In the genomic region with DNA sequence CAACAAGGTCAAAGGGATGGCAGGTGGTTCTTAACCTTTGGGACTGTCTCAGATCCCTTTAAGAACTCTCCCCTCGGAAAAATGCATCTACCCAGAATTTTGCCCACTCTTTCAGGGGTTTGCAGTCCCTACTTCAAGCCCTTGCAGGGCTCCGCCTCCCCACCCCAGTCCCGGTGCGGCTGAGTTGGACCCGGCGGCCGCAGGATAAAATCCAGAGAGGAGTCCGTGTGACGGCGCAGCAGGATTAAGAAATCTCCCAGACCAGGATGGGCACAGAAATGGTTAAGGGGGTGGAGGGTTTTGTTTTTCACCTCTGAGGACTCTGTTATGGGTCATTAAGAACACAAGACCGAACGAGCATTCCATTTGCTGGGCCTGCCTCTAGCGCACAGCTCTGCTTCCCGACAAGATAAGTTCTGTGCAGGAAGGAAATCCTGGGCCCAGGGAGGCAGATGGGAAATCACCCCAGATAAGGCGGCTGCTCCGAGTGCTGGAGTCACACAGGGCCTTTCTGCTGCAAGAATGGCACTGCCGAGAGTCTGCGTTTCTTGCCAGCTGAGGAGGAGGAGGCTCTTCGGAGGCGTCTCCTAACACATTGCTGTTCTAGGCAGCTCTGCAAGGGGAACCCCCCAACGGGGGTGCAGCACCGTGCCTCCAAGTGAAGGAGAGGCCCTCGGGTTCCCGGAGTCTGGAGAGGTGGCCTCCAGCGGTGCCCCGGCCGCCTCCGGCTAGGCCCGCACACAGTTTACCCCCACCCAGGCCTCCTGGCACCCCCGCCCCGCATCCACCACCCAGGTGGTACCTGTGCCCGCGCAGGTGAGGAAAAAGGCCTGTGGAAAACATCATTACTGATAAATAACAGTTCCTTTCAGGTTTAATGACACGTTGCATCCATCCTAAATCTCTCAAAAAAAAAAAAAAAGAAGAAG, we compare ENCODE assay signal across 9 cellular contexts.
A peak's percentile ranks its signal among the peaks of the same experiment; 100 is the strongest.
DNase-seq lines count a peak whose midpoint lies in the region; ATAC-seq, FAIRE-seq and TF ChIP-seq lines count a peak whose summit lies in the region.
"Had no signal": no experiment of that assay in that cellular context is flagged by ENCODE, and none has a peak within 500 bp of the region (broad histone marks: within the 10 kb centered on the region; RNA-seq: fewer than 3 reads in every experiment).

No MANE protein-coding gene starts in this region.

- H2AFZ ChIP-seq in endothelial cell of umbilical vein (ENCODE audit: low read depth, low read length) (no peak overlapping the region), osteoblast (ENCODE audit: low read length) (no peak overlapping the region)

- H3K36me3 ChIP-seq in endothelial cell of umbilical vein (ENCODE audit: control insufficient read depth in 2 of 2, extremely low read depth in 1 of 2, insufficient read depth in 2 of 2, low read length in 2 of 2) (no peaks in the 10 kb centered on the region), osteoblast (ENCODE audit: insufficient read depth, low read length) (no peaks in the 10 kb centered on the region)

- no peak for ATAC-seq in GM18861 (IDR thresholded peaks at IDR 0.05; ENCODE audit: unreplicated experiment)

- H3K27me3 ChIP-seq in endothelial cell of umbilical vein (ENCODE audit: control insufficient read depth in 2 of 2, insufficient read depth in 2 of 2, low read length in 2 of 2): no peaks in the 10 kb centered on the region
- peaks cover 12% of the 10 kb centered on the region for H3K27me3 ChIP-seq in osteoblast (ENCODE audit: insufficient read depth, low read length)

- no peaks in the 10 kb centered on the region for H3K9me1 ChIP-seq in endothelial cell of umbilical vein (replicated peaks; ENCODE audit: control insufficient read depth, extremely low read depth, insufficient read depth, low read length)

- peak overlapping the region; percentile 47 for H3K9ac ChIP-seq in endothelial cell of umbilical vein (replicated peaks; ENCODE audit: extremely low read depth, insufficient read depth, low read length)

- H4K20me1 ChIP-seq in endothelial cell of umbilical vein (replicated peaks; ENCODE audit: control insufficient read depth, extremely low read depth, insufficient read depth, low read length) (no peaks in the 10 kb centered on the region), osteoblast (ENCODE audit: insufficient read depth, low read length) (no peaks in the 10 kb centered on the region)

- peak; percentile 87 for FAIRE-seq in endothelial cell of umbilical vein (lab: Jason Lieb, UNC)
- FAIRE-seq: GM18507 had no signal

- no peaks in the 10 kb centered on the region for H3K79me2 ChIP-seq in endothelial cell of umbilical vein (ENCODE audit: control insufficient read depth, insufficient read depth, low read length)
- H3K79me2 ChIP-seq in osteoblast (ENCODE audit: insufficient read depth, low read length): no peaks in the 10 kb centered on the region

- H3K4me2 ChIP-seq in endothelial cell of umbilical vein (ENCODE audit: insufficient read depth, low read length) (peak overlapping the region; percentile 31), osteoblast (ENCODE audit: insufficient read depth, low read length) (no peak overlapping the region)

- no peak for TF ChIP-seq POLR2A in endothelial cell of umbilical vein (IDR thresholded peaks at IDR 0.05; ENCODE audit: low read depth, low read length)

- POLR2A ChIA-PET in endothelial cell of umbilical vein (lab: Charles Lee): no interaction called here

- intact Hi-C loops in endothelial cell of umbilical vein (cut with micrococcal nuclease): loop anchor here (2.0 to 5.0 kb wide), 4 partner anchors 87 to 332 kb away; partner anchors contain the start of gene BCOR

- no peak for TF ChIP-seq CTCF in endothelial cell of umbilical vein (IDR thresholded peaks at IDR 0.05; ENCODE audit: extremely low read depth in 1 of 2, insufficient read depth in 1 of 2, low read depth in 1 of 2, low read length in 2 of 2)
- TF ChIP-seq CTCF in osteoblast (IDR thresholded peaks at IDR 0.05; ENCODE audit: extremely low read depth, low read depth, low read length): no peak

- H3K4me1 ChIP-seq in endothelial cell of umbilical vein (ENCODE audit: control insufficient read depth, extremely low read depth, insufficient read depth, low read length) (peaks cover 7% of the 10 kb centered on the region), osteoblast (ENCODE audit: insufficient read depth, low read length) (peaks cover 12% of the 10 kb centered on the region)

- no peak overlapping the region for H3K27ac ChIP-seq in endothelial cell of umbilical vein (ENCODE audit: insufficient read depth, low read depth, low read length)
- H3K27ac ChIP-seq in osteoblast (ENCODE audit: low read depth, low read length): no peak overlapping the region

- H3K4me3 ChIP-seq in endothelial cell of umbilical vein (replicated peaks in 1 of 3; ENCODE audit: insufficient read depth in 1 of 3, low read depth in 1 of 3, low read length in 3 of 3) (no peak overlapping the region), osteoblast (ENCODE audit: insufficient read depth, low read length) (no peak overlapping the region)

- no peaks in the 10 kb centered on the region for H3K9me3 ChIP-seq in endothelial cell of umbilical vein (replicated peaks; ENCODE audit: control insufficient read depth, insufficient read depth, low read length)
- no peaks in the 10 kb centered on the region for H3K9me3 ChIP-seq in osteoblast (ENCODE audit: low read depth, low read length)

- dilution Hi-C loops in endothelial cell of umbilical vein (cut with MboI; ENCODE audit: extremely low pct_ligation_motif_present, low sequenced_read_pairs): no loop called here

- DNase-seq in ELF-1 (ENCODE audit: low read depth, low spot score) (peak; percentile 84), NCI-H69 (lab: John Stamatoyannopoulos, UW) (peak; percentile 29), endothelial cell of umbilical vein (ENCODE audit: low read depth, low spot score) (peak; percentile 1), osteoblast (ENCODE audit: insufficient read length, low spot score, missing footprints) (peak; percentile 68), germinal center (ENCODE audit: low spot score) (no peak), NCI-H226 (no peak)
- DNase-seq in central memory CD4-positive, alpha-beta T cell: no peak

- no TSS peak for BruUV-seq in endothelial cell of umbilical vein (replicated peaks; lab: Mats Ljungman, UMichigan)

- CTCF ChIA-PET in endothelial cell of umbilical vein (lab: Charles Lee): no interaction called here

TF ChIP-seq in endothelial cell of umbilical vein, 7 proteins besides CTCF, POLR2A, EP300 and RAD21:
- TF ChIP-seq GATA2 (IDR thresholded peaks at IDR 0.05; ENCODE audit: insufficient read depth, insufficient read length, low read depth, low read length) (peak; percentile 19), MAX (IDR thresholded peaks at IDR 0.05; ENCODE audit: insufficient read depth, insufficient read length) (no peak)

Comparison
In these comparisons a context has a peak if more than half of its experiments do, and no peak if none do; other contexts are left out.
1. DNase-seq: peak in ELF-1 (single experiment), NCI-H69 (single experiment), endothelial cell of umbilical vein (single experiment) and osteoblast (single experiment); none in central memory CD4-positive, alpha-beta T cell (single experiment), germinal center (single experiment) and NCI-H226 (single experiment).